Comparison of ENCODE assay signal across 25 cellular contexts in genomic region chr1:182368903-182369302, GRCh38. TPM values are rescaled to one million over a fixed set of nuclear protein-coding genes. Genes with fewer than 3 reads are reported as not detected.
"Had no signal": no experiment of that assay in that cellular context is flagged by ENCODE, and none has a peak within 500 bp of the region (broad histone marks: within the 10 kb centered on the region; RNA-seq: fewer than 3 reads in every experiment).

No MANE protein-coding gene starts in this region.

- H3K9me3 ChIP-seq: ovary, psoas muscle, tibial nerve, uterus had no signal

- H3K4me2 ChIP-seq: hepatocyte had no signal

- H3K79me2 ChIP-seq: hepatocyte had no signal

- DNase-seq: activated B cell treated with CpG ODN at 0.5 μM for 24 hours; activated CD4-positive, alpha-beta memory T cell treated with anti-CD3 and anti-CD28 coated beads, Interleukin-2, amount 10 ng/mL, durations not matched to agents 7 days and 5 days; activated CD4-positive, alpha-beta T cell treated with anti-CD3 and anti-CD28 coated beads for 48 hours; activated CD8-positive, alpha-beta memory T cell treated with anti-CD3 and anti-CD28 coated beads, Interleukin-2, amount 10 ng/mL, durations not matched to agents 7 days and 5 days; activated naive CD4-positive, alpha-beta T cell; activated naive CD8-positive, alpha-beta T cell treated with anti-CD3 and anti-CD28 coated beads for 36 hours; amniotic stem cell; dermis blood vessel endothelial cell; foreskin keratinocyte; mesendoderm; naive thymus-derived CD8-positive, alpha-beta T cell; ovary; psoas muscle; right cardiac atrium; uterus had no signal

- H3K9me3 Mint-ChIP-seq: activated B cell treated with CpG ODN at 0.5 μM for 24 hours; activated CD4-positive, alpha-beta memory T cell treated with anti-CD3 and anti-CD28 coated beads, Interleukin-2, amount 10 ng/mL, durations not matched to agents 7 days and 5 days; activated naive CD8-positive, alpha-beta T cell treated with anti-CD3 and anti-CD28 coated beads for 36 hours; activated T-helper 17 cell treated with anti-CD3 and anti-CD28 coated beads, Interleukin-2, amount 50 U/mL, for 72 hours; stimulated activated naive CD8-positive, alpha-beta T cell treated with anti-CD3 and anti-CD28 coated beads, Interleukin-15, Interleukin-2, amounts not matched to agents 100 ng/mL and 50 ng/mL, for 24 hours had no signal

- H3K27me3 ChIP-seq: cardiac muscle cell, hepatocyte, ovary, tibial nerve, uterus had no signal

- H3K4me3 Mint-ChIP-seq: activated B cell treated with CpG ODN at 0.5 μM for 24 hours; activated CD4-positive, alpha-beta memory T cell treated with anti-CD3 and anti-CD28 coated beads, Interleukin-2, amount 10 ng/mL, durations not matched to agents 7 days and 5 days; activated CD8-positive, alpha-beta memory T cell treated with anti-CD3 and anti-CD28 coated beads, Interleukin-2, amount 10 ng/mL, durations not matched to agents 7 days and 5 days; activated naive CD8-positive, alpha-beta T cell treated with anti-CD3 and anti-CD28 coated beads for 36 hours; activated T-helper 17 cell treated with anti-CD3 and anti-CD28 coated beads, Interleukin-2, amount 50 U/mL, for 72 hours; naive thymus-derived CD8-positive, alpha-beta T cell; stimulated activated naive CD8-positive, alpha-beta T cell treated with anti-CD3 and anti-CD28 coated beads, Interleukin-15, Interleukin-2, amounts not matched to agents 100 ng/mL and 50 ng/mL, for 24 hours had no signal

- H3K36me3 ChIP-seq: cardiac muscle cell, ovary, tibial nerve, uterus had no signal

- H3K36me3 Mint-ChIP-seq: activated naive CD8-positive, alpha-beta T cell treated with anti-CD3 and anti-CD28 coated beads for 36 hours; naive thymus-derived CD8-positive, alpha-beta T cell had no signal

- H3K4me1 ChIP-seq: foreskin keratinocyte, uterus had no signal

- H3K4me1 Mint-ChIP-seq: activated CD4-positive, alpha-beta memory T cell treated with anti-CD3 and anti-CD28 coated beads, Interleukin-2, amount 10 ng/mL, durations not matched to agents 7 days and 5 days; activated CD8-positive, alpha-beta memory T cell treated with anti-CD3 and anti-CD28 coated beads, Interleukin-2, amount 10 ng/mL, durations not matched to agents 7 days and 5 days; activated naive CD8-positive, alpha-beta T cell treated with anti-CD3 and anti-CD28 coated beads for 36 hours; activated T-helper 17 cell treated with anti-CD3 and anti-CD28 coated beads, Interleukin-2, amount 50 U/mL, for 72 hours had no signal

- ATAC-seq: activated CD8-positive, alpha-beta memory T cell treated with anti-CD3 and anti-CD28 coated beads, Interleukin-2, amount 10 ng/mL, durations not matched to agents 7 days and 5 days; activated T-helper 17 cell treated with anti-CD3 and anti-CD28 coated beads, Interleukin-2, amount 50 U/mL, for 72 hours; foreskin keratinocyte; naive thymus-derived CD8-positive, alpha-beta T cell; psoas muscle had no signal

- H3K4me3 ChIP-seq: cardiac muscle cell, hepatocyte, ovary, psoas muscle, skin epidermis, tibial nerve, uterus had no signal

- H3K27ac Mint-ChIP-seq: activated B cell treated with CpG ODN at 0.5 μM for 24 hours; activated CD4-positive, alpha-beta memory T cell treated with anti-CD3 and anti-CD28 coated beads, Interleukin-2, amount 10 ng/mL, durations not matched to agents 7 days and 5 days; activated CD8-positive, alpha-beta memory T cell treated with anti-CD3 and anti-CD28 coated beads, Interleukin-2, amount 10 ng/mL, durations not matched to agents 7 days and 5 days; activated naive CD8-positive, alpha-beta T cell treated with anti-CD3 and anti-CD28 coated beads for 36 hours; activated T-helper 17 cell treated with anti-CD3 and anti-CD28 coated beads, Interleukin-2, amount 50 U/mL, for 72 hours; naive thymus-derived CD8-positive, alpha-beta T cell; stimulated activated naive CD8-positive, alpha-beta T cell treated with anti-CD3 and anti-CD28 coated beads, Interleukin-15, Interleukin-2, amounts not matched to agents 100 ng/mL and 50 ng/mL, for 24 hours had no signal

- H3K27ac ChIP-seq: cardiac muscle cell, epithelial cell of prostate, foreskin keratinocyte, hepatocyte, ovary, psoas muscle, uterus had no signal

- H2AFZ ChIP-seq: hepatocyte had no signal

- H3K27me3 Mint-ChIP-seq: activated naive CD8-positive, alpha-beta T cell treated with anti-CD3 and anti-CD28 coated beads for 36 hours had no signal

RNA-seq across cellular contexts. Expression of gene TEDDM1, which starts 31.6 kb away (rescaled TPM):
- total RNA-seq: activated B cell treated with CpG ODN at 0.5 μM for 24 hours; activated CD4-positive, alpha-beta memory T cell treated with anti-CD3 and anti-CD28 coated beads, Interleukin-2, amount 10 ng/mL, durations not matched to agents 7 days and 5 days; activated CD8-positive, alpha-beta memory T cell treated with anti-CD3 and anti-CD28 coated beads, Interleukin-2, amount 10 ng/mL, durations not matched to agents 7 days and 5 days; activated naive CD8-positive, alpha-beta T cell treated with anti-CD3 and anti-CD28 coated beads for 36 hours; activated T-helper 17 cell treated with anti-CD3 and anti-CD28 coated beads, Interleukin-2, amount 50 U/mL, for 72 hours; cardiac muscle cell; chondrocyte; dermis blood vessel endothelial cell; fibroblast of lung; foreskin keratinocyte; hepatocyte; liver; naive thymus-derived CD8-positive, alpha-beta T cell; ovary; psoas muscle; right cardiac atrium; tibial nerve; uterus had no signal
- polyA plus RNA-seq: cardiac muscle cell; fibroblast of lung; foreskin keratinocyte; hepatocyte; naive thymus-derived CD8-positive, alpha-beta T cell; psoas muscle; right cardiac atrium had no signal
